8 cellular contexts compared by ENCODE assay signal in genomic region chr12:2891240-2892053, GRCh38. TPM values are rescaled to one million over a fixed set of nuclear protein-coding genes. Genes with fewer than 3 reads are reported as not detected.
DNase-seq lines count a peak whose midpoint lies in the region; ATAC-seq and TF ChIP-seq lines count a peak whose summit lies in the region.

No MANE protein-coding gene starts in this region.

- peak overlapping the region; percentile 57 for H4K91ac ChIP-seq in mesenchymal stem cell (ENCODE audit: low read length)

- peak overlapping the region; percentile 94 for H3K27ac Mint-ChIP-seq in endodermal cell

- no peaks in the 10 kb centered on the region for H3K4me1 ChIP-seq in endodermal cell (ENCODE audit: control insufficient read depth, insufficient read depth, low read length)
- peaks cover 10% of the 10 kb centered on the region for H3K4me1 ChIP-seq in mesenchymal stem cell (ENCODE audit: control insufficient read depth, insufficient read depth, low read depth, low read length)

- H3K36me3 Mint-ChIP-seq in endodermal cell (ENCODE audit: low read depth), result peaks cover 28% of the 10 kb centered on the region

- no peak overlapping the region for H3K14ac ChIP-seq in mesenchymal stem cell (ENCODE audit: low read length in 2 of 2)

- peak overlapping the region; percentile 93 to 94 for H3K18ac ChIP-seq in mesenchymal stem cell (ENCODE audit: low read depth in 1 of 2, low read length in 2 of 2)

- H3K9ac ChIP-seq in endodermal cell (ENCODE audit: extremely low read depth, low read length, poor library complexity, severe bottlenecking), result peak overlapping the region; percentile 77
- peak overlapping the region; percentile 99 for H3K9ac ChIP-seq in mesenchymal stem cell (ENCODE audit: low read length)

- H3K36me3 ChIP-seq in endodermal cell (ENCODE audit: control insufficient read depth, insufficient read depth, low read length), result peaks cover 26% of the 10 kb centered on the region
- peaks cover 0 to 25% of the 10 kb centered on the region in 2 experiments for H3K36me3 ChIP-seq in mesenchymal stem cell (ENCODE audit: control insufficient read depth in 1 of 2, insufficient read depth in 2 of 2, low read depth in 1 of 2, low read length in 2 of 2)

- TF ChIP-seq EP300 in Ishikawa (IDR thresholded peaks at IDR 0.05; ENCODE audit: borderline replicate concordance), result no peak

- no peak overlapping the region for H2AK5ac ChIP-seq in mesenchymal stem cell (ENCODE audit: low read length, severe bottlenecking)

- WGBS in endodermal cell (ENCODE audit: insufficient coverage in 1 of 2, insufficient read length in 1 of 2), 2 experiments, result 30 to 31% methylated on average over 32 to 42 of the region's 42 CpGs
- WGBS in mesenchymal stem cell, result 24% methylated on average over 40 of the region's 42 CpGs

- peak; percentile 24 for DNase-seq in CD1c-positive myeloid dendritic cell (ENCODE audit: extremely low spot score)
- DNase-seq in endodermal cell, result peak; percentile 88
- peak; percentile 78 for DNase-seq in mesenchymal stem cell
- peak; percentile 50 for DNase-seq in superior temporal gyrus (ENCODE audit: extremely low spot score)

- no peak overlapping the region for H2BK15ac ChIP-seq in mesenchymal stem cell (ENCODE audit: low read depth, poor library complexity, severe bottlenecking)

- H3K27ac ChIP-seq in endodermal cell (ENCODE audit: low read depth, low read length) (peak overlapping the region; percentile 89), mesenchymal stem cell (ENCODE audit: low read length, poor library complexity, severe bottlenecking) (peak overlapping the region; percentile 51)

- H3K27me3 Mint-ChIP-seq in endodermal cell (ENCODE audit: insufficient read depth), result no peaks in the 10 kb centered on the region

- ATAC-seq in GM21381 (IDR thresholded peaks at IDR 0.05; ENCODE audit: unreplicated experiment) (peak; percentile 9), GM18870 (IDR thresholded peaks at IDR 0.05; ENCODE audit: unreplicated experiment) (no peak)

- peak overlapping the region; percentile 77 to 92 for H3K4ac ChIP-seq in mesenchymal stem cell (ENCODE audit: low read depth in 1 of 2, low read length in 2 of 2)

- H3K23ac ChIP-seq in mesenchymal stem cell (ENCODE audit: low read length in 2 of 2), result no peak overlapping the region

- H2AFZ ChIP-seq in mesenchymal stem cell (ENCODE audit: low read depth, low read length), result no peak overlapping the region

- H2BK5ac ChIP-seq in mesenchymal stem cell (ENCODE audit: low read depth, low read length, poor library complexity, severe bottlenecking), result peak overlapping the region; percentile 48

- H3K9me3 ChIP-seq in endodermal cell (ENCODE audit: control insufficient read depth, low read length) (no peaks in the 10 kb centered on the region), mesenchymal stem cell (ENCODE audit: control insufficient read depth, low read length) (no peaks in the 10 kb centered on the region)

- H4K8ac ChIP-seq in mesenchymal stem cell (ENCODE audit: low read length), result peak overlapping the region; percentile 9

- no peak for TF ChIP-seq RAD21 in Ishikawa (IDR thresholded peaks at IDR 0.05; ENCODE audit: low read depth)

- H2BK120ac ChIP-seq in mesenchymal stem cell (ENCODE audit: low read depth, low read length), result peak overlapping the region; percentile 80

- peaks cover 28% of the 10 kb centered on the region for H3K4me1 Mint-ChIP-seq in endodermal cell

- H3K4me3 ChIP-seq in WI38 (ENCODE audit: low read depth, low read length), result peak overlapping the region; percentile 93
- peak overlapping the region; percentile 97 for H3K4me3 ChIP-seq in endodermal cell (ENCODE audit: low read length)
- peak overlapping the region; percentile 95 to 97 for H3K4me3 ChIP-seq in mesenchymal stem cell (ENCODE audit: insufficient read depth in 1 of 2, low read depth in 1 of 2, low read length in 2 of 2)

- H3K4me2 ChIP-seq in mesenchymal stem cell (ENCODE audit: low read length, poor library complexity, severe bottlenecking), result peak overlapping the region; percentile 75

- H2BK12ac ChIP-seq in mesenchymal stem cell (ENCODE audit: low read length in 2 of 2), result no peak overlapping the region

- peak overlapping the region; percentile 91 for H3K4me3 Mint-ChIP-seq in endodermal cell

- H3K79me1 ChIP-seq in mesenchymal stem cell (replicated peaks; ENCODE audit: low read length, poor library complexity, severe bottlenecking), result peaks cover 12% of the 10 kb centered on the region

- H3K27me3 ChIP-seq in endodermal cell (ENCODE audit: control insufficient read depth, insufficient read depth, low read length, poor library complexity, severe bottlenecking) (no peaks in the 10 kb centered on the region), mesenchymal stem cell (ENCODE audit: control insufficient read depth in 1 of 2, insufficient read depth in 1 of 2, low read length in 2 of 2) (no peaks in the 10 kb centered on the region)

- no peaks in the 10 kb centered on the region for H3K9me3 Mint-ChIP-seq in endodermal cell

- TF ChIP-seq CTCF in WI38 (IDR thresholded peaks at IDR 0.05; ENCODE audit: low read depth, low read length) (no peak), endodermal cell (conservative IDR thresholded peaks at IDR 0.05) (no peak)

TF ChIP-seq in Ishikawa, 13 proteins besides CTCF, POLR2A, EP300 and RAD21:
- TF ChIP-seq CEBPB (IDR thresholded peaks at IDR 0.05) (no peak), TEAD4 (IDR thresholded peaks at IDR 0.05) (0 out of 2 replicates have a peak, but pooled peaks have one; percentile 1), TAF1 (IDR thresholded peaks at IDR 0.05; ENCODE audit: low read depth) (no peak), TCF12 (IDR thresholded peaks at IDR 0.05; ENCODE audit: low read depth) (no peak), USF1 (IDR thresholded peaks at IDR 0.05) (no peak)

RNA-seq across cellular contexts. Expression of gene TULP3, which starts 0.8 kb away (rescaled TPM):
- 10 to 100 TPM; 28.1 to 47.9 TPM for total RNA-seq in endodermal cell
- polyA plus RNA-seq in endodermal cell (2013, experiment 1 of 2), result 34.8 TPM
- 32.3 TPM for polyA plus RNA-seq in endodermal cell (2013, experiment 2 of 2)
- 44.7 TPM for polyA plus RNA-seq in mesenchymal stem cell (2013, experiment 1 of 2)
- 44.0 TPM for polyA plus RNA-seq in mesenchymal stem cell (2013, experiment 2 of 2)

RNA-seq across cellular contexts. Expression of gene RHNO1, which starts 14.4 kb away (rescaled TPM):
- 10 to 100 TPM; 64.9 to 70.0 TPM for total RNA-seq in endodermal cell
- polyA plus RNA-seq in endodermal cell (2013, experiment 1 of 2), result 70.6 TPM
- polyA plus RNA-seq in endodermal cell (2013, experiment 2 of 2), result 67.4 TPM
- 40.6 TPM for polyA plus RNA-seq in mesenchymal stem cell (2013, experiment 1 of 2)
- polyA plus RNA-seq in mesenchymal stem cell (2013, experiment 2 of 2), result 39.7 TPM

RNA-seq across cellular contexts. Expression of gene FOXM1, which starts 14.5 kb away (rescaled TPM):
- 100 to 1,000 TPM in 1 of 2 donors, 10 to 100 TPM in 1; 93.9 to 147 TPM for total RNA-seq in endodermal cell
- polyA plus RNA-seq in endodermal cell (2013, experiment 1 of 2), result 77.6 TPM
- 78.7 TPM for polyA plus RNA-seq in endodermal cell (2013, experiment 2 of 2)
- polyA plus RNA-seq in mesenchymal stem cell (2013, experiment 1 of 2), result 13.5 TPM
- polyA plus RNA-seq in mesenchymal stem cell (2013, experiment 2 of 2), result 12.7 TPM

RNA-seq across cellular contexts. Expression of gene TEX52, which starts 34.6 kb away (rescaled TPM):
- total RNA-seq in endodermal cell, result under 1 TPM; 0.22 to 0.29 TPM
- not detected for polyA plus RNA-seq in endodermal cell (2013, experiment 1 of 2)
- not detected for polyA plus RNA-seq in endodermal cell (2013, experiment 2 of 2)
- polyA plus RNA-seq in mesenchymal stem cell (2013, experiment 1 of 2), result not detected
- not detected for polyA plus RNA-seq in mesenchymal stem cell (2013, experiment 2 of 2)

RNA-seq across cellular contexts. Expression of gene NRIP2, which starts 56.6 kb away (rescaled TPM):
- total RNA-seq in endodermal cell, result not detected
- 0.14 TPM for polyA plus RNA-seq in endodermal cell (2013, experiment 1 of 2)
- polyA plus RNA-seq in endodermal cell (2013, experiment 2 of 2), result 0.17 TPM
- 0.06 TPM for polyA plus RNA-seq in mesenchymal stem cell (2013, experiment 1 of 2)
- 0.04 TPM for polyA plus RNA-seq in mesenchymal stem cell (2013, experiment 2 of 2)

Comparison
In these comparisons a context has a peak if more than half of its experiments do, and no peak if none do; other contexts are left out.
1. DNase-seq: peak in every context shown above with its lines; median percentile 88 in endodermal cell; 78 in mesenchymal stem cell; 50 in superior temporal gyrus; 24 in CD1c-positive myeloid dendritic cell.